Comparison of ENCODE assay signal across 7 cellular contexts in genomic region chr5:107270561-107270960, GRCh38.
"Had no signal": no experiment of that assay in that cellular context is flagged by ENCODE, and none has a peak within 500 bp of the region (broad histone marks: within the 10 kb centered on the region; RNA-seq: fewer than 3 reads in every experiment).

No MANE protein-coding gene starts in this region.

- ATAC-seq: HCT116, K562 had no signal

- H3K9ac ChIP-seq: GM23248 had no signal

- H3K9me3 ChIP-seq: HAP-1 had no signal

- H3K27ac ChIP-seq: GM23248 had no signal

- H2AFZ ChIP-seq: GM23248 had no signal

- DNase-seq: GM23248, HFFc6, IMR-90, KG1 had no signal

- H3K4me3 Mint-ChIP-seq: HFFc6 had no signal

- H3K27ac Mint-ChIP-seq: HFFc6 had no signal
